ENCODE assay signal across 8 cellular contexts in the genomic region with DNA sequence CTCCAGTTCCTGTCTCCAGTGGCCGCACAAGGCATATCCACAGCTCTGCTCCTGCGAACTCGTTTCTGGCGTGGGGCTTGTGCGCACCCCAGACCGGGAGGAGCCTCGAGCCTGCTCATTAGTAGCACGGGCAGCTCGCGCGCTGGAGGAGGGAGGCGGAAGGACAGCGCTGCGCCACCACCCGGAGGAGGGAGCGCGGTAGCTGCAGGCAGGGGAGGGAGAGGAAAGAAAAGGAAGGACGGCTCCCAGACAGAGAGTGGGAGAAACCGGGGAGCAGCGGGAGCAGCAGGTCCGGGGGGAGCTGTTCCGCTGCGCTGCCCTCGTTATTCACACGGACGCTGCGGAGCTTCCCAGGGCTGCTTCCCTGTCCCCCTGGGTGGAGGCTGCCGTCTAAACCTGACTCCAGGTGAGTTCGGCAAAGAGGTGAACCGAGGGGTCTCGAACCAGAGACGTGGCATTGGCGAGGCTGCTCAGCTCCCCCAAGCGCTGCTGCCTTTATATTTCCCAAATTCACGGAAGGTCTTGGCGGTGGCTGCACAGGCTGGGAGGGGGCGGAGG.
DNase-seq lines count a peak whose midpoint lies in the region; ATAC-seq and TF ChIP-seq lines count a peak whose summit lies in the region.

No MANE protein-coding gene starts in this region.

- H3K9me3 ChIP-seq in iPS-20b (ENCODE audit: insufficient read depth, low read depth, low read length) (no peaks in the 10 kb centered on the region), subcutaneous abdominal adipose tissue (ENCODE audit: control insufficient read depth in 5 of 5, low read length in 5 of 5) (no peaks in the 10 kb centered on the region)

- DNase-seq in NCI-H2227 (lab: John Stamatoyannopoulos, UW; ENCODE audit: unreplicated experiment) (peak; percentile 15), NCI-H2227 treated with DMSO at 0.1 percent for 48 hours (lab: John Stamatoyannopoulos, UW) (no peak)
- DNase-seq in activated effector memory CD4-positive, alpha-beta T cell treated with Interleukin-2 at 50 U/mL for 16 hours: no peak
- no peak for DNase-seq in NK-92 treated with Interleukin-12 subunit alpha and Interleukin-12 subunit beta, amount 100 ng/mL, for 24 hours (lab: John Stamatoyannopoulos, UW)

- H3K27me3 ChIP-seq in iPS-20b (ENCODE audit: insufficient read depth, low read length): peaks cover 24% of the 10 kb centered on the region
- peaks cover 0 to 11% (median 5%) of the 10 kb centered on the region in 5 donors for H3K27me3 ChIP-seq in subcutaneous abdominal adipose tissue (ENCODE audit: control insufficient read depth in 5 of 5, insufficient read depth in 4 of 5, low read length in 5 of 5)

- H3K36me3 ChIP-seq in iPS-20b (ENCODE audit: insufficient read depth, low read depth, low read length) (no peaks in the 10 kb centered on the region), subcutaneous abdominal adipose tissue (ENCODE audit: control insufficient read depth in 5 of 5, insufficient read depth in 5 of 5, low read length in 5 of 5) (no peaks in the 10 kb centered on the region)

- H3K27ac ChIP-seq in iPS-20b (ENCODE audit: low read length): no peak overlapping the region
- no peak overlapping the region for H3K27ac ChIP-seq in subcutaneous abdominal adipose tissue (ENCODE audit: low read depth, low read length)

- H3K4me3 ChIP-seq in WI38 (ENCODE audit: low read depth, low read length) (peak overlapping the region; percentile 64), iPS-20b (ENCODE audit: low read length) (peak overlapping the region; percentile 82), subcutaneous abdominal adipose tissue (ENCODE audit: low read depth in 1 of 5, low read length in 5 of 5) (peak overlapping the region in 4 of 5 donors; percentile 36 to 69 (median 60))

- ATAC-seq in GM18873 (IDR thresholded peaks at IDR 0.05; ENCODE audit: low FRiP score, unreplicated experiment): no peak

- peak; percentile 35 for TF ChIP-seq CTCF in WI38 (IDR thresholded peaks at IDR 0.05; ENCODE audit: low read depth, low read length)

- no peaks in the 10 kb centered on the region; the same call in 1 of the 2 replicates for H3K4me1 ChIP-seq in iPS-20b (ENCODE audit: insufficient read depth, low read length)
- peaks cover 0 to 8% (median 0%) of the 10 kb centered on the region in 5 donors for H3K4me1 ChIP-seq in subcutaneous abdominal adipose tissue (ENCODE audit: control insufficient read depth in 5 of 5, insufficient read depth in 5 of 5, low read length in 5 of 5)

- H3K9ac ChIP-seq in iPS-20b (ENCODE audit: low read depth, low read length) (peak overlapping the region; percentile 78), subcutaneous abdominal adipose tissue (ENCODE audit: low read length in 5 of 5) (no peak overlapping the region)
